1 cellular context compared by ENCODE assay signal in the genomic region with DNA sequence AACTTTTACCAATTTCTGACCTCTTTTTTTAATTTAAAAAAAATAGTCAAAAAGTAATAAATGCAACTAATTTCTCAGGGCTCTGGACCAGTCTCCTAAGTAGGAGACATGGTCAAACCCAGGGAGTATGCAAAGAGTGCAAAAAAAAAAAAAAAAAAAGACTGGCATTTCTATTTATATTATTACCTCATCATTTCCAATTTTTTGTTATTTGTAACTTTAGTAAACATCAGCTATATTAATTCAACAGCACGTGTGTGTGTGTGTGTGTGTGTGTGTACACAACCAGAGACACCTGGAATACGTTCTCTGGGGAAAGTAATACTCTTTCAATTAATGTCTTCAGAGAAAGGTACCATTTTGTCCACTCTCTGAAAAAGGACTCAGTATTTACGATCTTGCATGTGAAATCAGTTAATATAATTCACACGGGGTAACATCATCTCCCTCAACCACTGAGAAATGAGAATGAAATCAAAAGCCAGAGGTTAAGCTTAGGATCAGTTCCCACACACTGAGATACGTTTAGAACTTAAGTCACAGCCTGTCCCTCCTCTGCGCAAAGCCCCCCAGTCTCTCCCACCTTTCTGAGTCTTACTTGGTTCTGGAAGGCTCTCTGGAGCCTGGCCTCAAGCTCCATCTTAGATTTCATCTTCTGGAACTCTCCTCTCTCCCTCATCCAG.
TF ChIP-seq lines count a peak whose summit lies in the region.

No MANE protein-coding gene starts in this region.

TF ChIP-seq in K562, 482 proteins besides CTCF, POLR2A, EP300 and RAD21 (continued from another document):
- peak; percentile 25; the same call in 1 of the 2 replicates for TF ChIP-seq PHF8 (IDR thresholded peaks at IDR 0.05; ENCODE audit: borderline replicate concordance, low read length)
- TF ChIP-seq, protein P1, sequence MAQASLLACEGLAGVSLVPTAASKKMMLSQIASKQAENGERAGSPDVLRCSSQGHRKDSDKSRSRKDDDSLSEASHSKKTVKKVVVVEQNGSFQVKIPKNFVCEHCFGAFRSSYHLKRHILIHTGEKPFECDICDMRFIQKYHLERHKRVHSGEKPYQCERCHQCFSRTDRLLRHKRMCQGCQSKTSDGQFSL (CRISPR knock-in tag; IDR thresholded peaks at IDR 0.05): no peak
- TF ChIP-seq, protein P1 (tag; IDR thresholded peaks at IDR 0.05): no peak
- no peak for TF ChIP-seq PTTG1 (tag; IDR thresholded peaks at IDR 0.05; ENCODE audit: low read depth)
- no peak for TF ChIP-seq DDX20 (tag; IDR thresholded peaks at IDR 0.05; ENCODE audit: low read depth)
- TF ChIP-seq SIN3B (IDR thresholded peaks at IDR 0.05; ENCODE audit: low read depth): no peak
- no peak for TF ChIP-seq RBM17 (IDR thresholded peaks at IDR 0.05; ENCODE audit: borderline replicate concordance, low read depth, low read length)
- no peak for TF ChIP-seq ZC3H4 (CRISPR knock-in tag; IDR thresholded peaks at IDR 0.05; ENCODE audit: borderline replicate concordance)
